In genomic region chrX:17237146-17237545, GRCh38 we compare ENCODE assay signal across 31 cellular contexts.
"Had no signal": no experiment of that assay in that cellular context is flagged by ENCODE, and none has a peak within 500 bp of the region (broad histone marks: within the 10 kb centered on the region; RNA-seq: fewer than 3 reads in every experiment).

No MANE protein-coding gene starts in this region.

- H3K27ac ChIP-seq: adrenal gland, brain microvascular endothelial cell, epithelial cell of prostate, esophagus squamous epithelium, WERI-Rb-1 had no signal

- H3K9me3 ChIP-seq: adrenal gland, esophagus squamous epithelium had no signal

- H3K4me1 ChIP-seq: adrenal gland, esophagus squamous epithelium had no signal

- H3K36me3 ChIP-seq: adrenal gland, brain microvascular endothelial cell, esophagus squamous epithelium, WERI-Rb-1 had no signal

- DNase-seq: activated B cell treated with CpG ODN at 0.5 μM for 24 hours; activated CD4-positive, alpha-beta memory T cell treated with anti-CD3 and anti-CD28 coated beads for 36 hours; activated CD4-positive, alpha-beta T cell treated with anti-CD3 and anti-CD28 coated beads, Interleukin-2, amount 10 ng/mL, durations not matched to agents 24 days and 14 days; activated CD8-positive, alpha-beta memory T cell treated with anti-CD3 and anti-CD28 coated beads, Interleukin-2, amount 10 ng/mL, durations not matched to agents 7 days and 5 days; activated CD8-positive, alpha-beta memory T cell treated with anti-CD3 and anti-CD28 coated beads, Interleukin-2, amount 50 U/mL, for 4 hours; activated CD8-positive, alpha-beta T cell treated with anti-CD3 and anti-CD28 coated beads, Interleukin-2, amount 10 ng/mL, durations not matched to agents 7 days and 5 days; activated effector memory CD4-positive, alpha-beta T cell treated with anti-CD3 and anti-CD28 coated beads, Interleukin-2, amount 50 U/mL, for 16 hours; activated naive CD4-positive, alpha-beta T cell treated with anti-CD3 and anti-CD28 coated beads for 36 hours; activated naive CD8-positive, alpha-beta T cell treated with anti-CD3 and anti-CD28 coated beads for 36 hours; activated naive CD8-positive, alpha-beta T cell treated with anti-CD3 and anti-CD28 coated beads, Interleukin-2, amount 50 U/mL, for 24 hours; activated T-cell treated with anti-CD3 and anti-CD28 coated beads, Interleukin-2, amount 50 U/mL, for 1 hour; activated T-cell treated with anti-CD3 and anti-CD28 coated beads, Interleukin-2, amount 50 U/mL, for 48 hours; adrenal gland; amygdala; aorta; brain microvascular endothelial cell; caudate nucleus; cortex of kidney; dermis blood vessel endothelial cell; effector CD4-positive, alpha-beta T cell; esophagus squamous epithelium; head of caudate nucleus; T-helper 1 cell; T-helper 17 cell; T1000; WERI-Rb-1 had no signal

- FAIRE-seq: colon, endometrium, endothelial cell of umbilical vein, frontal cortex had no signal

- H3K27me3 ChIP-seq: adrenal gland, brain microvascular endothelial cell, esophagus squamous epithelium had no signal

- H3K4me3 ChIP-seq: adrenal gland, esophagus squamous epithelium had no signal
